6 cellular contexts compared by ENCODE assay signal in genomic region chr9:108072740-108073139, GRCh38.
"Had no signal": no experiment of that assay in that cellular context is flagged by ENCODE, and none has a peak within 500 bp of the region (broad histone marks: within the 10 kb centered on the region; RNA-seq: fewer than 3 reads in every experiment).

No MANE protein-coding gene starts in this region.

- H3K27ac ChIP-seq: HL-60 had no signal

- DNase-seq: H9, HCEC 1CT, IMR-90, KBM-7 had no signal

- H3K4me3 ChIP-seq: GM23338 had no signal

- H3K4me3 Mint-ChIP-seq: GM23338, H9 had no signal

- H3K27ac Mint-ChIP-seq: GM23338 had no signal
